15 cellular contexts compared by ENCODE assay signal in the genomic region with DNA sequence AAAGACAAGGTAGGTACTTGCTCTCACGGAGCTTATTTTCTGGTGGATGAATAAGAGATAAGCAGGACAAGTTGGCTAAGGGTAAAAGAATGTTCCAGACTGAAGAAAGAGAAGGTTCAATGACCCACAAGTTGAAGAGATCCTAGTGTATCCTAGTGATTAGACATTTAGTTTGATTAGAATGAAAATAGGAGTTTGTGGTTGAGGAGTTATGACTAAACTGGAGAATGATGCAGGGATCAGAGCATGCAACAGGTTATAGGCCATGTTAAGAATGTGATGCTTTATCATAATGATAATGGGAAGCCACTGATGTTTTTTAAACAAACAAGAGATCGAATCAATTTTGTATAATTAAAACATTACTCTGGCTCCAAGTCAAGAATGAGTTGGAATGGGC.
A peak's percentile ranks its signal among the peaks of the same experiment; 100 is the strongest.
DNase-seq lines count a peak whose midpoint lies in the region; ATAC-seq and TF ChIP-seq lines count a peak whose summit lies in the region.
"Had no signal": no experiment of that assay in that cellular context is flagged by ENCODE, and none has a peak within 500 bp of the region (broad histone marks: within the 10 kb centered on the region; RNA-seq: fewer than 3 reads in every experiment).

No MANE protein-coding gene starts in this region.

- no peaks in the 10 kb centered on the region for H3K9me3 ChIP-seq in uterus
- H3K9me3 ChIP-seq: BLaER1 treated with 17β-estradiol and CSF1 and Interleukin-3, amounts not matched to agents 10 nM and 100 nM had no signal

- no peak for ATAC-seq in GM21367 (IDR thresholded peaks at IDR 0.05; ENCODE audit: unreplicated experiment)

- no peak for TF ChIP-seq POLR2A in uterus (IDR thresholded peaks at IDR 0.05)

- no peaks in the 10 kb centered on the region for H3K27me3 ChIP-seq in uterus
- H3K27me3 ChIP-seq: BLaER1 treated with 17β-estradiol and CSF1 and Interleukin-3, amounts not matched to agents 10 nM and 100 nM had no signal

- no peak overlapping the region for H3K4me3 Mint-ChIP-seq in HFFc6
- H3K4me3 Mint-ChIP-seq: CD4-positive, CD25-positive, alpha-beta regulatory T cell had no signal

- intact Hi-C loops in uterus (cut with DNase I; ENCODE audit: low total_unique reads): no loop called here

- no peaks in the 10 kb centered on the region for H3K36me3 ChIP-seq in uterus
- H3K36me3 ChIP-seq: BLaER1 treated with 17β-estradiol and CSF1 and Interleukin-3, amounts not matched to agents 10 nM and 100 nM had no signal

- no peaks in the 10 kb centered on the region; the same call in 1 of the 2 replicates for H3K9me3 Mint-ChIP-seq in HFFc6

- no peak overlapping the region for H3K27ac ChIP-seq in uterus
- H3K27ac ChIP-seq: BLaER1 treated with 17β-estradiol and CSF1 and Interleukin-3, amounts not matched to agents 10 nM and 100 nM; GM23248; KMS-11 had no signal

- peak overlapping the region; percentile 3; the same call in 1 of the 2 replicates for H3K27ac Mint-ChIP-seq in HFFc6

- peaks cover 22% of the 10 kb centered on the region; the same call in 1 of the 2 replicates for H3K4me1 Mint-ChIP-seq in HFFc6 (ENCODE audit: low read depth)
- H3K4me1 Mint-ChIP-seq: CD4-positive, CD25-positive, alpha-beta regulatory T cell had no signal

- DNase-seq in EH (ENCODE audit: low read depth): peak; percentile 27
- DNase-seq in HFFc6: peak; percentile 53
- peak; percentile 54 for DNase-seq in fibroblast of villous mesenchyme (ENCODE audit: low read depth)
- DNase-seq in non-pigmented ciliary epithelial cell (ENCODE audit: low read depth): peak; percentile 11
- no peak for DNase-seq in HuH-7 (ENCODE audit: low spot score)
- DNase-seq in uterus: no peak
- DNase-seq: ACHN; CD4-positive, CD25-positive, alpha-beta regulatory T cell; DMS 273 treated with DMSO at 0.1 percent for 48 hours; EL; GDM1; GM23248 had no signal

- peaks cover 1% of the 10 kb centered on the region; the same call in 1 of the 2 replicates for H3K27me3 Mint-ChIP-seq in HFFc6 (ENCODE audit: insufficient read depth)

- H3K4me1 ChIP-seq in uterus: no peaks in the 10 kb centered on the region

- TF ChIP-seq CTCF in HFFc6 (IDR thresholded peaks at IDR 0.05): no peak
- TF ChIP-seq CTCF in fibroblast of villous mesenchyme (IDR thresholded peaks at IDR 0.05; ENCODE audit: insufficient read depth, low read depth, low read length): no peak
- no peak for TF ChIP-seq CTCF in uterus (IDR thresholded peaks at IDR 0.05)

- no peaks in the 10 kb centered on the region for H3K36me3 Mint-ChIP-seq in HFFc6 (ENCODE audit: low read depth)
- H3K36me3 Mint-ChIP-seq: CD4-positive, CD25-positive, alpha-beta regulatory T cell had no signal

- H3K4me3 ChIP-seq in fibroblast of villous mesenchyme (ENCODE audit: low read depth, low read length): no peak overlapping the region
- no peak overlapping the region for H3K4me3 ChIP-seq in uterus
- H3K4me3 ChIP-seq: BLaER1 treated with 17β-estradiol and CSF1 and Interleukin-3, amounts not matched to agents 10 nM and 100 nM; GM23248 had no signal

Comparison
In these comparisons a context has a peak if more than half of its experiments do, and no peak if none do; other contexts are left out.
1. DNase-seq: peak in EH (single experiment), HFFc6 (single experiment), fibroblast of villous mesenchyme (single experiment) and non-pigmented ciliary epithelial cell (single experiment); none in HuH-7 (single experiment) and uterus (0 of 2).